9 cellular contexts compared by ENCODE assay signal in the genomic region with DNA sequence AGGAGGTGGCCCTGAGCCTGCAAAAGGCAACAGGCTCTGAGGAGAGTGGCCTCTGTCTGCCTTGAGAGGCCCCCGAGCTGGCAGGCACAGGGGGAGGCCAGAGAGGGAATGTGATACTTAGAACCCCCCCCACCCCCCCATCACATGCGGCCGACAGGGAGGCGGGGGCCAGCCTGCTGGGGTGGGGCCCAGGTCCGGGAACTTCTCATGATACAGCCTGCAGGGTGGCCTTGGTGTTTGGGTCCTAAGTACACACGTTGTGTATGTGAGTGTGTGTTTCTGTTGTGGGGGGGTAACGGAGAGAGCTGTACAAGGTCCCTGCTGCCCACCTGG. TPM values are rescaled to one million over a fixed set of nuclear protein-coding genes. Genes with fewer than 3 reads are reported as not detected.
DNase-seq lines count a peak whose midpoint lies in the region; ATAC-seq, FAIRE-seq and TF ChIP-seq lines count a peak whose summit lies in the region.
"Had no signal": no experiment of that assay in that cellular context is flagged by ENCODE, and none has a peak within 500 bp of the region (broad histone marks: within the 10 kb centered on the region; RNA-seq: fewer than 3 reads in every experiment).

No MANE protein-coding gene starts in this region.

- H3K4me3 Mint-ChIP-seq in activated CD8-positive, alpha-beta T cell treated with anti-CD3 and anti-CD28 coated beads for 36 hours, result peak overlapping the region; percentile 98

- TF ChIP-seq RAD21 in HepG2 (CRISPR knock-in tag; IDR thresholded peaks at IDR 0.05), result no peak

- TF ChIP-seq POLR2A in breast epithelium (IDR thresholded peaks at IDR 0.05), result no peak
- no peak for TF ChIP-seq POLR2A in HepG2 (IDR thresholded peaks at IDR 0.05; ENCODE audit: insufficient read depth in 1 of 2, low read depth in 2 of 2, low read length in 2 of 2)
- TF ChIP-seq POLR2A in tibial nerve (IDR thresholded peaks at IDR 0.05), result no peak

- H3K4me1 ChIP-seq in breast epithelium, result peaks cover 2 to 7% of the 10 kb centered on the region in 2 donors
- peaks cover 2% of the 10 kb centered on the region for H3K4me1 ChIP-seq in mammary epithelial cell (ENCODE audit: insufficient read depth, low read length)
- H3K4me1 ChIP-seq in HepG2 (ENCODE audit: insufficient read depth, low read length), result peaks cover 43% of the 10 kb centered on the region
- peaks cover 0 to 80% (median 59%) of the 10 kb centered on the region in 4 donors for H3K4me1 ChIP-seq in tibial nerve

- CTCF ChIA-PET in mammary epithelial cell (lab: Charles Lee; ENCODE audit: low non-redundant PET), result no interaction called here
- CTCF ChIA-PET in activated CD8-positive, alpha-beta T cell treated with anti-CD3 and anti-CD28 coated beads for 36 hours (lab: Charles Lee), result interaction anchor here (0.9 to 1.6 kb wide), 7 partner anchors 10 to 118 kb away, joined by 3 to 7 read pairs (median 4); a partner anchor contains a TSS
- CTCF ChIA-PET in HepG2 (lab: Yijun Ruan, JAX; ENCODE audit: low intra/inter-chr PET ratio, low total read pairs), result no interaction called here

- no peak for FAIRE-seq in HepG2 (lab: Jason Lieb, UNC)

- H3K27ac ChIP-seq in breast epithelium (peak overlapping the region; percentile 34 to 90), mammary epithelial cell (ENCODE audit: insufficient read depth, low read depth, low read length) (no peak overlapping the region), HepG2 (ENCODE audit: extremely low read length, insufficient read depth, low read length) (peak overlapping the region; percentile 44), tibial nerve (peak overlapping the region; percentile 61 to 92 (median 80))

- H3K36me3 Mint-ChIP-seq in activated CD8-positive, alpha-beta T cell treated with anti-CD3 and anti-CD28 coated beads for 36 hours (ENCODE audit: low read depth), result peaks cover 46% of the 10 kb centered on the region

- H3K4me3 ChIP-seq in breast epithelium (peak overlapping the region; percentile 41 to 64 (median 42)), mammary epithelial cell (replicated peaks in 1 of 3; ENCODE audit: insufficient read depth in 1 of 3, low read depth in 2 of 3, low read length in 3 of 3) (no peak overlapping the region), HepG2 (replicated peaks in 1 of 3; ENCODE audit: insufficient read depth in 1 of 3, low read depth in 2 of 3, low read length in 3 of 3) (peak overlapping the region in 1 of 3 experiments; percentile 36; a peak in 2 of 6 replicates), tibial nerve (peak overlapping the region; percentile 19 to 53 (median 44))

- peak; percentile 3 for ATAC-seq in activated CD8-positive, alpha-beta T cell treated with anti-CD3 and anti-CD28 coated beads for 36 hours
- ATAC-seq in HepG2 (no peak; the same call in 2 of the 3 replicates), HG02938 (IDR thresholded peaks at IDR 0.05; ENCODE audit: unreplicated experiment) (no peak)

- no peak for DNase-seq in breast epithelium (ENCODE audit: low spot score in 2 of 2)
- no peak for DNase-seq in mammary epithelial cell
- no peak for DNase-seq in activated CD8-positive, alpha-beta T cell treated with anti-CD3 and anti-CD28 coated beads for 36 hours
- no peak for DNase-seq in HepG2 (ENCODE audit: low spot score)
- DNase-seq in tibial nerve (ENCODE audit: low spot score in 2 of 2), result no peak
- no peak for DNase-seq in NCI-H524 (lab: John Stamatoyannopoulos, UW)
- DNase-seq in NCI-H146 treated with DMSO at 0.1 percent for 48 hours (lab: John Stamatoyannopoulos, UW; ENCODE audit: unreplicated experiment), result no peak
- DNase-seq: NCI-H524 treated with DMSO at 0.1 percent for 48 hours had no signal

- no peak overlapping the region for H3K9ac ChIP-seq in mammary epithelial cell (ENCODE audit: insufficient read depth, low read length)
- H3K9ac ChIP-seq in HepG2 (ENCODE audit: insufficient read depth, low read depth, low read length), result no peak overlapping the region

- H2AFZ ChIP-seq in mammary epithelial cell (ENCODE audit: low read depth, low read length), result no peak overlapping the region
- no peak overlapping the region for H2AFZ ChIP-seq in HepG2 (ENCODE audit: low read length)

- TF ChIP-seq EP300 in HepG2 (IDR thresholded peaks at IDR 0.05; ENCODE audit: low read depth in 2 of 2, low read length in 2 of 2) (no peak), HepG2 (CRISPR knock-in tag; IDR thresholded peaks at IDR 0.05; ENCODE audit: borderline replicate concordance) (no peak), tibial nerve (IDR thresholded peaks at IDR 0.05) (no peak)

- H3K9me3 ChIP-seq in breast epithelium (no peaks in the 10 kb centered on the region), mammary epithelial cell (replicated peaks; ENCODE audit: insufficient read depth, low read length) (no peaks in the 10 kb centered on the region), HepG2 (ENCODE audit: low read length) (no peaks in the 10 kb centered on the region), tibial nerve (peaks cover 0 to 11% (median 0%) of the 10 kb centered on the region in 4 donors)

- peaks cover 55% of the 10 kb centered on the region for H3K4me1 Mint-ChIP-seq in activated CD8-positive, alpha-beta T cell treated with anti-CD3 and anti-CD28 coated beads for 36 hours (ENCODE audit: low read depth)

- dilution Hi-C loops in mammary epithelial cell (cut with HindIII; ENCODE audit: low sequenced_read_pairs), result no loop called here

- in situ Hi-C loops in mammary epithelial cell (cut with MboI; ENCODE audit: low sequenced_read_pairs in 2 of 2) (no loop called here), HepG2 (cut with HindIII; ENCODE audit: extremely low pct_ligation_motif_present, low pct_unique_long_range_greater_than_20kb) (no loop called here)

- H3K27me3 Mint-ChIP-seq in activated CD8-positive, alpha-beta T cell treated with anti-CD3 and anti-CD28 coated beads for 36 hours, result no peaks in the 10 kb centered on the region

- H4K20me1 ChIP-seq in mammary epithelial cell (ENCODE audit: insufficient read depth, low read length) (no peaks in the 10 kb centered on the region), HepG2 (ENCODE audit: insufficient read depth, low read length) (peaks cover 18% of the 10 kb centered on the region; the same call in 1 of the 2 replicates)

- H3K27me3 ChIP-seq in breast epithelium (no peaks in the 10 kb centered on the region), mammary epithelial cell (ENCODE audit: insufficient read depth, low read length) (no peaks in the 10 kb centered on the region), HepG2 (ENCODE audit: control insufficient read depth in 1 of 2, insufficient read depth in 2 of 2, low read length in 2 of 2) (no peaks in the 10 kb centered on the region), tibial nerve (no peaks in the 10 kb centered on the region)

- WGBS in mammary epithelial cell (ENCODE audit: low coverage, missing lambda C conversion rate), result 50% methylated on average over 4 of the region's 7 CpGs
- no CpG with 5 or more reads among the region's 7 CpGs for WGBS in HepG2 (ENCODE audit: low lambda C conversion rate)
- whole genome bisulfite sequencing in tibial nerve, 2 donors, result 10 to 14% methylated on average over 5 to 6 of the region's 7 CpGs

- intact Hi-C loops in breast epithelium (cut with DNase I; ENCODE audit: low total_unique reads) (no loop called here), mammary epithelial cell (cut with micrococcal nuclease) (no loop called here), HepG2 (cut with micrococcal nuclease; ENCODE audit: unreplicated experiment) (no loop called here)
- intact Hi-C loops in activated CD8-positive, alpha-beta T cell treated with anti-CD3 and anti-CD28 coated beads for 36 hours (cut with micrococcal nuclease), result no loop called here

- H3K79me2 ChIP-seq in mammary epithelial cell (ENCODE audit: insufficient read depth, low read length), result no peaks in the 10 kb centered on the region
- peaks cover 9% of the 10 kb centered on the region for H3K79me2 ChIP-seq in HepG2 (ENCODE audit: insufficient read depth, low read length)

- H3K36me3 ChIP-seq in breast epithelium (no peaks in the 10 kb centered on the region), mammary epithelial cell (ENCODE audit: insufficient read depth, low read length) (no peaks in the 10 kb centered on the region), HepG2 (replicated peaks in 1 of 2; ENCODE audit: control insufficient read depth in 1 of 2, insufficient read depth in 2 of 2, low read length in 2 of 2) (peaks cover 0 to 8% of the 10 kb centered on the region in 2 experiments; a peak in 1 of 5 replicates), tibial nerve (peaks cover 0 to 31% (median 0%) of the 10 kb centered on the region in 3 donors)

- H3K27ac Mint-ChIP-seq in activated CD8-positive, alpha-beta T cell treated with anti-CD3 and anti-CD28 coated beads for 36 hours, result peak overlapping the region; percentile 96

- TF ChIP-seq CTCF in breast epithelium (IDR thresholded peaks at IDR 0.05), result no peak
- no peak for TF ChIP-seq CTCF in mammary epithelial cell (conservative IDR thresholded peaks at IDR 0.05 in 1 of 2, IDR thresholded peaks at IDR 0.05 in 1 of 2; ENCODE audit: extremely low read depth in 1 of 2, insufficient read depth in 1 of 2, low read depth in 1 of 2, low read length in 2 of 2)
- no peak for TF ChIP-seq CTCF in activated CD8-positive, alpha-beta T cell treated with anti-CD3 and anti-CD28 coated beads for 36 hours (IDR thresholded peaks at IDR 0.05)
- TF ChIP-seq CTCF in HepG2 (CRISPR knock-in tag; IDR thresholded peaks at IDR 0.05), result no peak
- TF ChIP-seq CTCF in tibial nerve (IDR thresholded peaks at IDR 0.05), result no peak

- no peaks in the 10 kb centered on the region for H3K9me3 Mint-ChIP-seq in activated CD8-positive, alpha-beta T cell treated with anti-CD3 and anti-CD28 coated beads for 36 hours

- H3K4me2 ChIP-seq in mammary epithelial cell (ENCODE audit: insufficient read depth, low read depth, low read length) (no peak overlapping the region), HepG2 (ENCODE audit: low read depth, low read length) (no peak overlapping the region)

- POLR2A ChIA-PET in activated CD8-positive, alpha-beta T cell treated with anti-CD3 and anti-CD28 coated beads for 36 hours (lab: Charles Lee), result interaction anchor here (1.0 to 2.6 kb wide), 15 partner anchors 9 to 123 kb away, joined by 3 to 11 read pairs (median 4); a partner anchor contains a TSS
- POLR2A ChIA-PET in HepG2 (lab: Yijun Ruan, JAX), result interaction anchor here (1.4 kb wide), 1 partner anchor 11 kb away, joined by 5 read pairs; no protein-coding TSS in a partner anchor

- BruUV-seq in mammary epithelial cell (replicated peaks; lab: Mats Ljungman, UMichigan), result no TSS peak
- BruUV-seq in HepG2 (replicated peaks; lab: Mats Ljungman, UMichigan), result no TSS peak

RNA-seq across cellular contexts. Expression of a gene that starts 19.7 kb away (rescaled TPM):
- total RNA-seq in breast epithelium (10 to 100 TPM; 40.5 to 74.8 (median 59.3) TPM), mammary epithelial cell (10 to 100 TPM; 14.4 to 26.7 TPM), HepG2 (2016; rRNA removed; fragmentation: Illumina TruSeq; extraction: Trizol) (7.0 and 16.9 TPM in 2 replicates), tibial nerve (100 to 1,000 TPM in 1 of 4 donors, 10 to 100 TPM in 3; 70.5 to 161 (median 77.8) TPM)
- polyA plus RNA-seq in mammary epithelial cell (8.4 TPM), HepG2 (2011; rRNA removed) (34.5 and 38.6 TPM in 2 replicates)
- polyA minus RNA-seq in mammary epithelial cell, result 12.4 TPM
- total RNA-seq in activated CD8-positive, alpha-beta T cell treated with anti-CD3 and anti-CD28 coated beads for 36 hours, result 10 to 100 TPM; 54.8 to 59.0 TPM
- 8.3 and 8.9 TPM in 2 replicates for total RNA-seq in HepG2 (2016; cell fraction: cytosol; rRNA removed; fragmentation: Illumina TruSeq; extraction: Trizol; ENCODE audit: low read depth)
- total RNA-seq in HepG2 (2016; cell fraction: insoluble cytoplasmic fraction; rRNA removed; fragmentation: Illumina TruSeq; extraction: Trizol), result 6.0 and 17.5 TPM in 2 replicates
- total RNA-seq in HepG2 (2016; cell fraction: membrane; rRNA removed; fragmentation: Illumina TruSeq; extraction: Trizol), result 10.1 and 13.2 TPM in 2 replicates
- total RNA-seq in HepG2 (2016; cell fraction: nucleus; rRNA removed; fragmentation: Illumina TruSeq; extraction: Trizol), result 24.2 and 26.2 TPM in 2 replicates
- 9.0 and 10.4 TPM in 2 replicates for polyA plus RNA-seq in HepG2 (2011; cell fraction: cytosol; rRNA removed)
- polyA plus RNA-seq in HepG2 (2011; cell fraction: nucleus; rRNA removed), result 190 and 200 TPM in 2 replicates
- polyA plus RNA-seq in HepG2 (2012), result 8.5 and 20.0 TPM in 2 replicates
- 8.6 and 9.1 TPM in 2 replicates for polyA plus RNA-seq in HepG2 (2016; cell fraction: cytosol; fragmentation: Illumina TruSeq; extraction: Trizol; ENCODE audit: low read depth)
- polyA plus RNA-seq in HepG2 (2016; cell fraction: insoluble cytoplasmic fraction; fragmentation: Illumina TruSeq; extraction: Trizol; ENCODE audit: low read depth), result 8.9 and 10.1 TPM in 2 replicates
- polyA plus RNA-seq in HepG2 (2016; cell fraction: membrane; fragmentation: Illumina TruSeq; extraction: Trizol; ENCODE audit: low read depth), result 12.6 and 15.4 TPM in 2 replicates
- 68.6 and 68.9 TPM in 2 replicates for polyA plus RNA-seq in HepG2 (2016; cell fraction: nucleus; fragmentation: Illumina TruSeq; extraction: Trizol; ENCODE audit: insufficient read depth, low read depth)
- 33.1 and 43.4 TPM in 2 replicates for polyA minus RNA-seq in HepG2 (2011; rRNA and poly(A)+ RNA removed; ENCODE audit: low replicate concordance)
- polyA minus RNA-seq in HepG2 (2011; cell fraction: cytosol; rRNA and poly(A)+ RNA removed), result 8.4 and 8.5 TPM in 2 replicates
- 60.7 and 63.2 TPM in 2 replicates for polyA minus RNA-seq in HepG2 (2011; cell fraction: nucleus; rRNA and poly(A)+ RNA removed)

RNA-seq across cellular contexts. Expression of a gene that starts 31.1 kb away (rescaled TPM):
- total RNA-seq in breast epithelium (100 to 1,000 TPM; 161 to 193 (median 181) TPM), mammary epithelial cell (100 to 1,000 TPM; 112 to 167 TPM), HepG2 (2016; rRNA removed; fragmentation: Illumina TruSeq; extraction: Trizol) (122 and 133 TPM in 2 replicates), tibial nerve (100 to 1,000 TPM; 270 to 449 (median 327) TPM)
- polyA plus RNA-seq in mammary epithelial cell (94.4 TPM), HepG2 (2011; rRNA removed) (73.9 and 76.3 TPM in 2 replicates)
- 232 TPM for polyA minus RNA-seq in mammary epithelial cell
- 100 to 1,000 TPM; 149 to 154 TPM for total RNA-seq in activated CD8-positive, alpha-beta T cell treated with anti-CD3 and anti-CD28 coated beads for 36 hours
- total RNA-seq in HepG2 (2016; cell fraction: cytosol; rRNA removed; fragmentation: Illumina TruSeq; extraction: Trizol; ENCODE audit: low read depth), result 25.1 and 28.0 TPM in 2 replicates
- total RNA-seq in HepG2 (2016; cell fraction: insoluble cytoplasmic fraction; rRNA removed; fragmentation: Illumina TruSeq; extraction: Trizol), result 104 and 117 TPM in 2 replicates
- 56.9 and 59.3 TPM in 2 replicates for total RNA-seq in HepG2 (2016; cell fraction: membrane; rRNA removed; fragmentation: Illumina TruSeq; extraction: Trizol)
- total RNA-seq in HepG2 (2016; cell fraction: nucleus; rRNA removed; fragmentation: Illumina TruSeq; extraction: Trizol), result 109 and 119 TPM in 2 replicates
- polyA plus RNA-seq in HepG2 (2011; cell fraction: cytosol; rRNA removed), result 48.1 and 66.3 TPM in 2 replicates
- polyA plus RNA-seq in HepG2 (2011; cell fraction: nucleus; rRNA removed), result 210 and 221 TPM in 2 replicates
- 70.7 and 77.6 TPM in 2 replicates for polyA plus RNA-seq in HepG2 (2012)
- 11.6 and 13.4 TPM in 2 replicates for polyA plus RNA-seq in HepG2 (2016; cell fraction: cytosol; fragmentation: Illumina TruSeq; extraction: Trizol; ENCODE audit: low read depth)
- polyA plus RNA-seq in HepG2 (2016; cell fraction: insoluble cytoplasmic fraction; fragmentation: Illumina TruSeq; extraction: Trizol; ENCODE audit: low read depth), result 90.6 and 120 TPM in 2 replicates
- polyA plus RNA-seq in HepG2 (2016; cell fraction: membrane; fragmentation: Illumina TruSeq; extraction: Trizol; ENCODE audit: low read depth), result 40.3 and 41.9 TPM in 2 replicates
- polyA plus RNA-seq in HepG2 (2016; cell fraction: nucleus; fragmentation: Illumina TruSeq; extraction: Trizol; ENCODE audit: insufficient read depth, low read depth), result 163 and 167 TPM in 2 replicates
- polyA minus RNA-seq in HepG2 (2011; rRNA and poly(A)+ RNA removed; ENCODE audit: low replicate concordance), result 28.2 and 90.0 TPM in 2 replicates
- 43.0 and 48.4 TPM in 2 replicates for polyA minus RNA-seq in HepG2 (2011; cell fraction: cytosol; rRNA and poly(A)+ RNA removed)
- polyA minus RNA-seq in HepG2 (2011; cell fraction: nucleus; rRNA and poly(A)+ RNA removed), result 99.5 and 109 TPM in 2 replicates

RNA-seq across cellular contexts. Expression of a gene that starts 56.4 kb away (rescaled TPM):
- total RNA-seq in breast epithelium, result 10 to 100 TPM; 46.4 to 73.4 (median 64.2) TPM
- total RNA-seq in mammary epithelial cell, result 10 to 100 TPM; 21.8 to 32.5 TPM
- 22.9 TPM for polyA plus RNA-seq in mammary epithelial cell
- 10.9 TPM for polyA minus RNA-seq in mammary epithelial cell
- 10 to 100 TPM; 46.1 to 48.1 TPM for total RNA-seq in activated CD8-positive, alpha-beta T cell treated with anti-CD3 and anti-CD28 coated beads for 36 hours
- total RNA-seq in HepG2 (2016; rRNA removed; fragmentation: Illumina TruSeq; extraction: Trizol), result 28.5 and 38.0 TPM in 2 replicates
- 51.3 and 56.9 TPM in 2 replicates for total RNA-seq in HepG2 (2016; cell fraction: cytosol; rRNA removed; fragmentation: Illumina TruSeq; extraction: Trizol; ENCODE audit: low read depth)
- 23.8 and 37.4 TPM in 2 replicates for total RNA-seq in HepG2 (2016; cell fraction: insoluble cytoplasmic fraction; rRNA removed; fragmentation: Illumina TruSeq; extraction: Trizol)
- total RNA-seq in HepG2 (2016; cell fraction: membrane; rRNA removed; fragmentation: Illumina TruSeq; extraction: Trizol), result 75.6 and 77.4 TPM in 2 replicates
- 22.8 and 24.6 TPM in 2 replicates for total RNA-seq in HepG2 (2016; cell fraction: nucleus; rRNA removed; fragmentation: Illumina TruSeq; extraction: Trizol)
- polyA plus RNA-seq in HepG2 (2011; rRNA removed), result 25.6 and 30.1 TPM in 2 replicates
- polyA plus RNA-seq in HepG2 (2011; cell fraction: cytosol; rRNA removed), result 24.2 and 29.8 TPM in 2 replicates
- polyA plus RNA-seq in HepG2 (2011; cell fraction: nucleus; rRNA removed), result 85.8 and 92.8 TPM in 2 replicates
- 14.3 and 23.5 TPM in 2 replicates for polyA plus RNA-seq in HepG2 (2012)
- 52.0 and 56.1 TPM in 2 replicates for polyA plus RNA-seq in HepG2 (2016; cell fraction: cytosol; fragmentation: Illumina TruSeq; extraction: Trizol; ENCODE audit: low read depth)
- polyA plus RNA-seq in HepG2 (2016; cell fraction: insoluble cytoplasmic fraction; fragmentation: Illumina TruSeq; extraction: Trizol; ENCODE audit: low read depth), result 25.2 and 28.5 TPM in 2 replicates
- polyA plus RNA-seq in HepG2 (2016; cell fraction: membrane; fragmentation: Illumina TruSeq; extraction: Trizol; ENCODE audit: low read depth), result 60.4 and 61.0 TPM in 2 replicates
- 46.5 and 50.4 TPM in 2 replicates for polyA plus RNA-seq in HepG2 (2016; cell fraction: nucleus; fragmentation: Illumina TruSeq; extraction: Trizol; ENCODE audit: insufficient read depth, low read depth)
- polyA minus RNA-seq in HepG2 (2011; rRNA and poly(A)+ RNA removed; ENCODE audit: low replicate concordance), result 10.0 and 18.7 TPM in 2 replicates
- polyA minus RNA-seq in HepG2 (2011; cell fraction: cytosol; rRNA and poly(A)+ RNA removed), result 8.1 and 8.4 TPM in 2 replicates
- 18.6 and 22.9 TPM in 2 replicates for polyA minus RNA-seq in HepG2 (2011; cell fraction: nucleus; rRNA and poly(A)+ RNA removed)
- 100 to 1,000 TPM in 1 of 4 donors, 10 to 100 TPM in 3; 78.3 to 110 (median 89.3) TPM for total RNA-seq in tibial nerve

Comparison
In these comparisons a context has a peak if more than half of its experiments do, and no peak if none do; other contexts are left out.
1. H3K4me3 ChIP-seq: peak in breast epithelium (3 of 3) and tibial nerve (4 of 4); none in mammary epithelial cell (0 of 3).